In the genomic region with DNA sequence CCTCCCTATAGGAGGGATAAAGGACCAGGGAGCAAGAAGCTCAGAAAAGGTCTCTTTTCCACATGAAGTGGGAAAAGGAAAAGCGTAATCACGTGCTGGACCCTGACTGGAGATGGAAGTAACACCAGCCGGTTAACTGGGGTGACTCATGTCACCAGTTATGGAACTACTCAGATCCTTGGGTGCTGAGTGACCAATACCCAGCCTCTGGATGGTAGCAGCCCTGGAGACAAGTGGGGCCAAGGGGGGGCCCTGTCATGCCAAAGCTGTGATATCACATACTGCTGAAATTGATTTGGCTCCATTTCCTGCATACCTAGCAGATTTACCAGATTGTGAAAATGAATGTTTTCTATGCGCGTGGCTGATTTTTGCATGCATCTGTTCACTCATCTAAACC, we compare ENCODE assay signal across 15 cellular contexts.
DNase-seq lines count a peak whose midpoint lies in the region; ATAC-seq and TF ChIP-seq lines count a peak whose summit lies in the region.
"Had no signal": no experiment of that assay in that cellular context is flagged by ENCODE, and none has a peak within 500 bp of the region (broad histone marks: within the 10 kb centered on the region; RNA-seq: fewer than 3 reads in every experiment).

No MANE protein-coding gene starts in this region.

- TF ChIP-seq POLR2A in body of pancreas (IDR thresholded peaks at IDR 0.05): no peak

- H3K9me3 ChIP-seq in body of pancreas: no peaks in the 10 kb centered on the region

- TF ChIP-seq CTCF in body of pancreas (IDR thresholded peaks at IDR 0.05): no peak

- peaks cover 9% of the 10 kb centered on the region for H3K4me1 ChIP-seq in body of pancreas
- H3K4me1 ChIP-seq: breast epithelium had no signal

- H3K27me3 ChIP-seq in body of pancreas: no peaks in the 10 kb centered on the region
- H3K27me3 ChIP-seq: breast epithelium had no signal

- H3K27ac ChIP-seq in body of pancreas: peak overlapping the region in 2 of 4 donors; percentile 38 to 44
- H3K27ac ChIP-seq: breast epithelium, C4-2B had no signal

- in situ Hi-C loops in Caki2 (cut with HindIII; ENCODE audit: low pct_unique_long_range_greater_than_20kb, low sequenced_read_pairs): no loop called here

- 71 to 72% methylated on average over 5 of the region's 5 CpGs for WGBS in body of pancreas, 2 donors

- no peak overlapping the region for H3K4me3 ChIP-seq in body of pancreas
- H3K4me3 ChIP-seq: breast epithelium had no signal

- peak; percentile 86 for ATAC-seq in body of pancreas
- no peak for ATAC-seq in GM18909 (IDR thresholded peaks at IDR 0.05; ENCODE audit: poor library complexity, unreplicated experiment)
- ATAC-seq: activated CD4-positive, CD25-positive, alpha-beta regulatory T cell treated with anti-CD3 and anti-CD28 coated beads, Interleukin-2, amount 50 U/mL, for 24 hours had no signal

- peak; percentile 54 for DNase-seq in Caki2 (ENCODE audit: low read depth)
- DNase-seq in LoVo (ENCODE audit: low spot score): peak; percentile 22
- DNase-seq in body of pancreas: peak; percentile 19 to 34 (median 26)
- peak; percentile 28 for DNase-seq in mucosa of gallbladder (ENCODE audit: low spot score)
- no peak for DNase-seq in NCI-H2196 treated with DMSO at 0.1 percent for 48 hours (lab: John Stamatoyannopoulos, UW; ENCODE audit: unreplicated experiment)
- DNase-seq in stimulated activated CD4-positive, alpha-beta T cell treated with anti-CD3 and anti-CD28 coated beads, Interleukin-4, amount 100 ng/mL, for 4 hours: no peak
- DNase-seq in RPMI8226: no peak
- DNase-seq: GF-D8, midbrain, NCI-H1092, NCI-H510A treated with DMSO at 0.1 percent for 48 hours had no signal

- intact Hi-C loops in body of pancreas (cut with DNase I): no loop called here

- H3K36me3 ChIP-seq in body of pancreas (replicated peaks in 1 of 2; ENCODE audit: insufficient read depth in 1 of 2, low read depth in 2 of 2): no peaks in the 10 kb centered on the region
- H3K36me3 ChIP-seq: breast epithelium had no signal

Comparison
In these comparisons a context has a peak if more than half of its experiments do, and no peak if none do; other contexts are left out.
1. DNase-seq: peak in Caki2 (single experiment), LoVo (single experiment), body of pancreas (4 of 4) and mucosa of gallbladder (single experiment); none in NCI-H2196 treated with DMSO at 0.1 percent for 48 hours (single experiment), stimulated activated CD4-positive, alpha-beta T cell treated with anti-CD3 and anti-CD28 coated beads, Interleukin-4, amount 100 ng/mL, for 4 hours (0 of 2) and RPMI8226 (single experiment).